Comparison of ENCODE assay signal across 16 cellular contexts in genomic region chr5:6269925-6270324, GRCh38.
DNase-seq lines count a peak whose midpoint lies in the region; ATAC-seq and TF ChIP-seq lines count a peak whose summit lies in the region.
"Had no signal": no experiment of that assay in that cellular context is flagged by ENCODE, and none has a peak within 500 bp of the region (broad histone marks: within the 10 kb centered on the region; RNA-seq: fewer than 3 reads in every experiment).

No MANE protein-coding gene starts in this region.

- peaks cover 2% of the 10 kb centered on the region for H3F3A ChIP-seq in neural cell (ENCODE audit: insufficient read depth, low read length, poor library complexity, severe bottlenecking)

- peak; percentile 95 for TF ChIP-seq EP300 in neural cell (conservative IDR thresholded peaks at IDR 0.05; ENCODE audit: poor library complexity, severe bottlenecking)

- H3K4me2 ChIP-seq in neural cell (ENCODE audit: low read length), result peak overlapping the region; percentile 0
- H3K4me2 ChIP-seq: A549; BLaER1 treated with 17β-estradiol and CSF1 and Interleukin-3, amounts not matched to agents 10 nM and 100 nM had no signal

- intact Hi-C loops in right lobe of liver (cut with DNase I), result no loop called here

- H3K4me1 ChIP-seq in right lobe of liver, result peaks cover 0 to under 1% (median 0%) of the 10 kb centered on the region in 4 donors
- H3K4me1 ChIP-seq: A549; BLaER1 treated with 17β-estradiol and CSF1 and Interleukin-3, amounts not matched to agents 10 nM and 100 nM; Caco-2 had no signal

- no peak overlapping the region for H2AFZ ChIP-seq in neural cell (ENCODE audit: low read depth, low read length)

- no peak for TF ChIP-seq RAD21 in neural cell (conservative IDR thresholded peaks at IDR 0.05)

- TF ChIP-seq CTCF in neural cell (IDR thresholded peaks at IDR 0.05; ENCODE audit: poor library complexity, severe bottlenecking) (no peak), right lobe of liver (IDR thresholded peaks at IDR 0.05) (no peak)

- H3K9me2 ChIP-seq in neural cell (ENCODE audit: insufficient read depth, low read length), result no peaks in the 10 kb centered on the region

- H4K20me1 ChIP-seq in neural cell (ENCODE audit: insufficient read depth), result no peaks in the 10 kb centered on the region
- H4K20me1 ChIP-seq: BLaER1 treated with 17β-estradiol and CSF1 and Interleukin-3, amounts not matched to agents 10 nM and 100 nM had no signal

- ATAC-seq in right lobe of liver, result no peak
- no peak for ATAC-seq in HG03097 (IDR thresholded peaks at IDR 0.05; ENCODE audit: low FRiP score, unreplicated experiment)
- ATAC-seq: A549; CD8-positive, alpha-beta T cell had no signal

- no peaks in the 10 kb centered on the region for H3K79me2 ChIP-seq in neural cell (replicated peaks; ENCODE audit: insufficient read depth, low read length)

- TF ChIP-seq POLR2A in right lobe of liver (IDR thresholded peaks at IDR 0.05), result no peak

- DNase-seq in NCI-H2227 (lab: John Stamatoyannopoulos, UW; ENCODE audit: unreplicated experiment) (peak; percentile 16), NCI-H69 (lab: John Stamatoyannopoulos, UW) (peak; percentile 15), right lobe of liver (no peak)
- DNase-seq: AML-193; Caco-2; Calu3; CD4-positive, alpha-beta T cell; CD8-positive, alpha-beta T cell; DMS79 treated with DMSO at 0.1 percent for 48 hours; GF-D8 had no signal

- H3K27me3 ChIP-seq in neural cell (ENCODE audit: insufficient read depth, low read depth, low read length), result no peaks in the 10 kb centered on the region
- no peaks in the 10 kb centered on the region for H3K27me3 ChIP-seq in right lobe of liver
- H3K27me3 ChIP-seq: BLaER1 treated with 17β-estradiol and CSF1 and Interleukin-3, amounts not matched to agents 10 nM and 100 nM had no signal

- H3K4me3 ChIP-seq in neural cell (ENCODE audit: low read length), result peak overlapping the region; percentile 6
- H3K4me3 ChIP-seq in right lobe of liver, result no peak overlapping the region
- H3K4me3 ChIP-seq: A549; BLaER1 treated with 17β-estradiol and CSF1 and Interleukin-3, amounts not matched to agents 10 nM and 100 nM had no signal

- H3K36me3 ChIP-seq in neural cell (ENCODE audit: insufficient read depth, low read length), result no peaks in the 10 kb centered on the region
- no peaks in the 10 kb centered on the region for H3K36me3 ChIP-seq in right lobe of liver
- H3K36me3 ChIP-seq: BLaER1 treated with 17β-estradiol and CSF1 and Interleukin-3, amounts not matched to agents 10 nM and 100 nM had no signal

- H3K9ac ChIP-seq in neural cell (ENCODE audit: low read length), result no peak overlapping the region
- H3K9ac ChIP-seq: BLaER1 treated with 17β-estradiol and CSF1 and Interleukin-3, amounts not matched to agents 10 nM and 100 nM had no signal

- H3K27ac ChIP-seq in neural cell (ENCODE audit: low read length), result peak overlapping the region; percentile 37
- no peak overlapping the region for H3K27ac ChIP-seq in right lobe of liver
- H3K27ac ChIP-seq: 22Rv1; A549; BLaER1 treated with 17β-estradiol and CSF1 and Interleukin-3, amounts not matched to agents 10 nM and 100 nM; C4-2B had no signal

- WGBS in right lobe of liver (ENCODE audit: insufficient coverage, low coverage, low lambda C conversion rate, missing lambda C conversion rate), result 76% methylated on average over 7 of the region's 7 CpGs

- H3K9me3 ChIP-seq in neural cell (ENCODE audit: low read length), result no peaks in the 10 kb centered on the region
- H3K9me3 ChIP-seq in right lobe of liver, result no peaks in the 10 kb centered on the region
- H3K9me3 ChIP-seq: A549, Caco-2 had no signal

TF ChIP-seq in neural cell, 6 proteins besides CTCF, POLR2A, EP300 and RAD21:
- TF ChIP-seq POLR2AphosphoS5 (IDR thresholded peaks at IDR 0.05) (peak; percentile 94), REST (IDR thresholded peaks at IDR 0.05; ENCODE audit: borderline replicate concordance) (peak; percentile 80), SMC3 (conservative IDR thresholded peaks at IDR 0.05; ENCODE audit: poor library complexity) (no peak)

Comparison
In these comparisons a context has a peak if more than half of its experiments do, and no peak if none do; other contexts are left out.
1. DNase-seq: peak in NCI-H2227 (single experiment) and NCI-H69 (single experiment); none in right lobe of liver (0 of 3).